In the genomic region with DNA sequence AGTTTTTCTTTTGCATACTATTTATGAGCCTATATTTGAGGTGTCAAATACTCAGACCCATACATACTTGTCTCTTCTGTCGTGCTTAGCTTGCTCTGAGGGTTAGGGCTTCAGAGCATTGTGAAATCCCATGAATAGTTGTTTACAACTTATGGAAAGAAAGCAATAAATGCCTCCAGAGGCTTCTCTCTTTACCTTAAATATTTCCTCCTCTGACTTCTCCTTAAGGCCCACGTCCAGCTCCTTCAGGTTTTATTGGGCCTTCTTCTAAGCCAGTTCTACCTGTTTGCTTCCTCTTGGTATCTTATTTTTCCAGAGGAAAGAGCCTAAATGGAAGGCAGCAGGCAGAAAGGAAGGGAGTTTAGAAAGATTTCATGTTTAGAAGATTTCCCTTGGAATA, we compare ENCODE assay signal across 35 cellular contexts.
"Had no signal": no experiment of that assay in that cellular context is flagged by ENCODE, and none has a peak within 500 bp of the region (broad histone marks: within the 10 kb centered on the region; RNA-seq: fewer than 3 reads in every experiment).

No MANE protein-coding gene starts in this region.

- H3K27ac ChIP-seq: adrenal gland, body of pancreas, brain microvascular endothelial cell, breast epithelium, WERI-Rb-1 had no signal

- H3K4me3 ChIP-seq: adrenal gland, body of pancreas, breast epithelium had no signal

- H3K4me1 Mint-ChIP-seq: activated CD4-positive, alpha-beta T cell treated with anti-CD3 and anti-CD28 coated beads, Interleukin-2, amount 10 ng/mL, durations not matched to agents 24 days and 14 days; activated naive CD8-positive, alpha-beta T cell treated with anti-CD3 and anti-CD28 coated beads for 36 hours; activated T-helper 17 cell treated with anti-CD3 and anti-CD28 coated beads, Interleukin-2, amount 50 U/mL, for 72 hours had no signal

- H3K27ac Mint-ChIP-seq: activated CD4-positive, alpha-beta memory T cell treated with anti-CD3 and anti-CD28 coated beads for 36 hours; activated CD4-positive, alpha-beta T cell treated with anti-CD3 and anti-CD28 coated beads, Interleukin-2, amount 10 ng/mL, durations not matched to agents 24 days and 14 days; activated CD8-positive, alpha-beta T cell treated with anti-CD3 and anti-CD28 coated beads for 36 hours; activated naive CD4-positive, alpha-beta T cell treated with anti-CD3 and anti-CD28 coated beads for 36 hours; activated naive CD4-positive, alpha-beta T cell treated with anti-CD3 and anti-CD28 coated beads, Interleukin-2, amount 50 U/mL, for 72 hours; activated naive CD8-positive, alpha-beta T cell treated with anti-CD3 and anti-CD28 coated beads for 36 hours; activated T-cell treated with anti-CD3 and anti-CD28 coated beads, Interleukin-2, amount 50 U/mL, for 72 hours; activated T-helper 1 cell treated with anti-CD3 and anti-CD28 coated beads, Interleukin-12 subunit alpha, Interleukin-12 subunit beta, Interleukin-2, Interleukin-4 antibody, amounts not matched to agents 30 ng/mL and 10 ng/mL and 1 ng/mL, durations not matched to agents 14 hours and 24 hours and 36 hours; activated T-helper 17 cell treated with anti-CD3 and anti-CD28 coated beads, Interleukin-2, amount 50 U/mL, for 72 hours; T-helper 1 cell treated with Interleukin-12 subunit alpha and Interleukin-12 subunit beta and Interleukin-4 antibody, amounts not matched to agents 30 μg/mL and 1 μg/mL, for 36 hours; T-helper 2 cell treated with Interferon-gamma antibody and Interleukin-4, amounts not matched to agents 5 μg/mL and 100 μg/mL, for 36 hours; WTC11 had no signal

- DNase-seq: activated CD4-positive, alpha-beta memory T cell treated with anti-CD3 and anti-CD28 coated beads for 36 hours; activated CD4-positive, alpha-beta T cell treated with anti-CD3 and anti-CD28 coated beads for 4 hours; activated CD4-positive, alpha-beta T cell treated with anti-CD3 and anti-CD28 coated beads, Interleukin-2, amount 10 ng/mL, durations not matched to agents 24 days and 14 days; activated CD4-positive, alpha-beta T cell treated with anti-CD3 and anti-CD28 coated beads, Interleukin-2, amount 50 U/mL, for 1 hour; activated CD4-positive, alpha-beta T cell treated with anti-CD3 and anti-CD28 coated beads, Interleukin-2, amount 50 U/mL, for 4 hours; activated CD4-positive, CD25-positive, alpha-beta regulatory T cell; activated CD8-positive, alpha-beta memory T cell treated with anti-CD3 and anti-CD28 coated beads, Interleukin-2, amount 50 U/mL, for 4 hours; activated CD8-positive, alpha-beta T cell treated with anti-CD3 and anti-CD28 coated beads for 36 hours; activated effector memory CD4-positive, alpha-beta T cell treated with anti-CD3 and anti-CD28 coated beads, Interleukin-2, amount 50 U/mL, for 16 hours; activated gamma-delta T cell treated with Interleukin-2 at 50 U/mL for 16 hours; activated naive CD4-positive, alpha-beta T cell; activated naive CD4-positive, alpha-beta T cell treated with anti-CD3 and anti-CD28 coated beads for 36 hours; activated naive CD4-positive, alpha-beta T cell treated with anti-CD3 and anti-CD28 coated beads, Interleukin-2, amount 50 U/mL, for 16 hours; activated naive CD8-positive, alpha-beta T cell treated with anti-CD3 and anti-CD28 coated beads for 36 hours; activated T-cell treated with anti-CD3 and anti-CD28 coated beads for 4 hours; activated T-cell treated with anti-CD3 and anti-CD28 coated beads, Interleukin-2, amount 50 U/mL, for 1 hour; activated T-cell treated with anti-CD3 and anti-CD28 coated beads, Interleukin-2, amount 50 U/mL, for 4 hours; activated T-cell treated with anti-CD3 and anti-CD28 coated beads, Interleukin-2, amount 50 U/mL, for 72 hours; adrenal gland; amniotic stem cell; aorta; body of pancreas; brain microvascular endothelial cell; central memory CD4-positive, alpha-beta T cell; T-helper 2 cell; T-helper 9 cell; WERI-Rb-1 had no signal

- H3K36me3 Mint-ChIP-seq: activated CD4-positive, alpha-beta memory T cell treated with anti-CD3 and anti-CD28 coated beads for 36 hours; activated naive CD4-positive, alpha-beta T cell treated with anti-CD3 and anti-CD28 coated beads, Interleukin-2, amount 50 U/mL, for 72 hours; activated naive CD8-positive, alpha-beta T cell treated with anti-CD3 and anti-CD28 coated beads for 36 hours; WTC11 had no signal

- H3K4me3 Mint-ChIP-seq: activated CD4-positive, alpha-beta memory T cell treated with anti-CD3 and anti-CD28 coated beads for 36 hours; activated CD4-positive, alpha-beta T cell treated with anti-CD3 and anti-CD28 coated beads, Interleukin-2, amount 10 ng/mL, durations not matched to agents 24 days and 14 days; activated CD8-positive, alpha-beta T cell treated with anti-CD3 and anti-CD28 coated beads for 36 hours; activated naive CD4-positive, alpha-beta T cell treated with anti-CD3 and anti-CD28 coated beads for 36 hours; activated naive CD8-positive, alpha-beta T cell treated with anti-CD3 and anti-CD28 coated beads for 36 hours; activated T-cell treated with anti-CD3 and anti-CD28 coated beads, Interleukin-2, amount 50 U/mL, for 4 hours; activated T-cell treated with anti-CD3 and anti-CD28 coated beads, Interleukin-2, amount 50 U/mL, for 72 hours; activated T-helper 1 cell treated with anti-CD3 and anti-CD28 coated beads, Interleukin-12 subunit alpha, Interleukin-12 subunit beta, Interleukin-2, Interleukin-4 antibody, amounts not matched to agents 30 ng/mL and 10 ng/mL and 1 ng/mL, durations not matched to agents 14 hours and 24 hours and 36 hours; activated T-helper 17 cell treated with anti-CD3 and anti-CD28 coated beads, Interleukin-2, amount 50 U/mL, for 72 hours; T-helper 1 cell treated with Interleukin-12 subunit alpha and Interleukin-12 subunit beta and Interleukin-4 antibody, amounts not matched to agents 30 μg/mL and 1 μg/mL, for 36 hours; T-helper 2 cell treated with Interferon-gamma antibody and Interleukin-4, amounts not matched to agents 5 μg/mL and 100 μg/mL, for 36 hours; WTC11 had no signal

- ATAC-seq: activated CD4-positive, CD25-positive, alpha-beta regulatory T cell treated with anti-CD3 and anti-CD28 coated beads, Interleukin-2, amount 50 U/mL, for 24 hours; activated CD8-positive, alpha-beta T cell treated with anti-CD3 and anti-CD28 coated beads for 36 hours; activated naive CD4-positive, alpha-beta T cell treated with anti-CD3 and anti-CD28 coated beads, Interleukin-2, amount 50 U/mL, for 72 hours; activated T-cell treated with anti-CD3 and anti-CD28 coated beads, Interleukin-2, amount 50 U/mL, for 4 hours; activated T-cell treated with anti-CD3 and anti-CD28 coated beads, Interleukin-2, amount 50 U/mL, for 72 hours; activated T-helper 17 cell treated with anti-CD3 and anti-CD28 coated beads, Interleukin-2, amount 50 U/mL, for 72 hours; body of pancreas; WTC11 had no signal

- H3K9me3 Mint-ChIP-seq: activated CD4-positive, alpha-beta memory T cell treated with anti-CD3 and anti-CD28 coated beads for 36 hours; activated CD4-positive, alpha-beta T cell treated with anti-CD3 and anti-CD28 coated beads, Interleukin-2, amount 10 ng/mL, durations not matched to agents 24 days and 14 days; activated CD8-positive, alpha-beta T cell treated with anti-CD3 and anti-CD28 coated beads for 36 hours; activated naive CD4-positive, alpha-beta T cell treated with anti-CD3 and anti-CD28 coated beads for 36 hours; activated naive CD4-positive, alpha-beta T cell treated with anti-CD3 and anti-CD28 coated beads, Interleukin-2, amount 50 U/mL, for 72 hours; activated naive CD8-positive, alpha-beta T cell treated with anti-CD3 and anti-CD28 coated beads for 36 hours; activated T-cell treated with anti-CD3 and anti-CD28 coated beads, Interleukin-2, amount 50 U/mL, for 4 hours; activated T-cell treated with anti-CD3 and anti-CD28 coated beads, Interleukin-2, amount 50 U/mL, for 72 hours; activated T-helper 1 cell treated with anti-CD3 and anti-CD28 coated beads, Interleukin-12 subunit alpha, Interleukin-12 subunit beta, Interleukin-2, Interleukin-4 antibody, amounts not matched to agents 30 ng/mL and 10 ng/mL and 1 ng/mL, durations not matched to agents 14 hours and 24 hours and 36 hours; activated T-helper 17 cell treated with anti-CD3 and anti-CD28 coated beads, Interleukin-2, amount 50 U/mL, for 72 hours; T-helper 1 cell treated with Interleukin-12 subunit alpha and Interleukin-12 subunit beta and Interleukin-4 antibody, amounts not matched to agents 30 μg/mL and 1 μg/mL, for 36 hours; T-helper 2 cell treated with Interferon-gamma antibody and Interleukin-4, amounts not matched to agents 5 μg/mL and 100 μg/mL, for 36 hours had no signal
